ENCODE assay signal across 14 cellular contexts in genomic region chr2:16186661-16187516, GRCh38.
"Had no signal": no experiment of that assay in that cellular context is flagged by ENCODE, and none has a peak within 500 bp of the region (broad histone marks: within the 10 kb centered on the region; RNA-seq: fewer than 3 reads in every experiment).

No MANE protein-coding gene starts in this region.

- H3K36me3 ChIP-seq: lower lobe of right lung, pancreas, thyroid gland had no signal

- H3K4me1 ChIP-seq: lower lobe of right lung, pancreas had no signal

- H3K4me3 ChIP-seq: lower lobe of right lung, pancreas, thyroid gland had no signal

- H3K9me3 ChIP-seq: lower lobe of right lung, pancreas, thyroid gland had no signal

- DNase-seq: activated B cell treated with CpG ODN at 0.5 μM for 24 hours; activated CD4-positive, alpha-beta T cell treated with anti-CD3 and anti-CD28 coated beads, Interleukin-2, amount 10 ng/mL, durations not matched to agents 24 days and 14 days; activated naive CD4-positive, alpha-beta T cell; anterior cingulate cortex; cerebellar nuclear complex; effector CD8-positive, alpha-beta T cell; foreskin fibroblast; lower lobe of right lung; naive B cell; pancreas; stimulated activated CD4-positive, alpha-beta T cell treated with anti-CD3 and anti-CD28 coated beads, Interleukin-12 subunit alpha, Interleukin-12 subunit beta, amount 100 ng/mL, for 4 hours; stimulated activated CD4-positive, alpha-beta T cell treated with anti-CD3 and anti-CD28 coated beads, Interleukin-2, amount 100 ng/mL, for 24 hours; T-helper 17 cell; thyroid gland had no signal

- H3K27ac ChIP-seq: lower lobe of right lung, pancreas, thyroid gland had no signal

- H3K27me3 ChIP-seq: pancreas, thyroid gland had no signal

- ATAC-seq: lower lobe of right lung, pancreas, T-helper 17 cell had no signal
